18 cellular contexts compared by ENCODE assay signal in the genomic region with DNA sequence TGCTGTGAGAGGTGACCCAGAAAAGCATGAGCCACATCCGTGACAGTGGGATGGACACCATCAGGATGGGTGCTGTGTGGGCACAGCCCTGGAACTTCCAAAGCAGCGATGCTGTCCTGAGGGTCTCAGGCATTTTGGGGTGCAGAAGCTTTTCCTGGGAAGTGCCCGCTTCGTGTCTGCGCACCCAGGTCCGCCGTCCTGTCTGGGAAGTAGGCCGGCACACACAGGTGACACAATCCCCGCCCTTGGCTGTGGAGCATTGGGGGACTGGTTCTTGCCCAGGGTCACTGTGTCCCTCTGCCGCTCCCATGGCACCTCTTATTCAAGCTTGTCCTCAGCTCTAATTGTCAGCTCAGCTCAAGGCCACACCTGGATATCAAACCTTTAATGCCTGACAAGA.
DNase-seq lines count a peak whose midpoint lies in the region; ATAC-seq, FAIRE-seq and TF ChIP-seq lines count a peak whose summit lies in the region.
"Had no signal": no experiment of that assay in that cellular context is flagged by ENCODE, and none has a peak within 500 bp of the region (broad histone marks: within the 10 kb centered on the region; RNA-seq: fewer than 3 reads in every experiment).

No MANE protein-coding gene starts in this region.

- no peak overlapping the region for H2BK15ac ChIP-seq in neuronal stem cell (ENCODE audit: low read length)

- no peak for DNase-seq in HepG2 (ENCODE audit: low spot score)
- DNase-seq in right lobe of liver, result no peak
- peak; percentile 15 for DNase-seq in colonic mucosa
- DNase-seq in neuronal stem cell (ENCODE audit: low spot score), result no peak
- no peak for DNase-seq in activated CD4-positive, alpha-beta T cell treated with anti-CD3 and anti-CD28 coated beads, Interleukin-2, amount 50 U/mL, for 1 hour
- DNase-seq in SW480 (ENCODE audit: low spot score), result no peak
- DNase-seq: Caco-2; CD4-positive, CD25-positive, alpha-beta regulatory T cell; DMS153; DND-41; GM23248; H9 had no signal

- no peak overlapping the region for H3K23ac ChIP-seq in neuronal stem cell (ENCODE audit: low read depth, low read length, poor library complexity)

- H4K20me1 ChIP-seq in HepG2 (ENCODE audit: insufficient read depth, low read length), result no peaks in the 10 kb centered on the region

- TF ChIP-seq EP300 in HepG2 (IDR thresholded peaks at IDR 0.05; ENCODE audit: low read depth in 2 of 2, low read length in 2 of 2) (no peak), HepG2 (CRISPR knock-in tag; IDR thresholded peaks at IDR 0.05; ENCODE audit: borderline replicate concordance) (no peak)

- H3K4me2 ChIP-seq in HepG2 (ENCODE audit: low read depth, low read length) (no peak overlapping the region), neuronal stem cell (ENCODE audit: insufficient read depth, low read length, poor library complexity, severe bottlenecking) (no peak overlapping the region)

- H3K27me3 ChIP-seq in HepG2 (ENCODE audit: control insufficient read depth in 1 of 2, insufficient read depth in 2 of 2, low read length in 2 of 2), result no peaks in the 10 kb centered on the region
- H3K27me3 ChIP-seq in right lobe of liver, result no peaks in the 10 kb centered on the region
- H3K27me3 ChIP-seq in colonic mucosa, result no peaks in the 10 kb centered on the region
- H3K27me3 ChIP-seq in neuronal stem cell (ENCODE audit: control insufficient read depth in 3 of 3, insufficient read depth in 3 of 3, low read depth in 1 of 3, low read length in 3 of 3), result no peaks in the 10 kb centered on the region

- no peak overlapping the region for H3K14ac ChIP-seq in neuronal stem cell (ENCODE audit: low read length)

- H2BK5ac ChIP-seq in neuronal stem cell (ENCODE audit: low read length), result no peak overlapping the region

- H3K4me3 ChIP-seq in HepG2 (replicated peaks in 1 of 3; ENCODE audit: insufficient read depth in 1 of 3, low read depth in 2 of 3, low read length in 3 of 3) (no peak overlapping the region), right lobe of liver (no peak overlapping the region), colonic mucosa (no peak overlapping the region), neuronal stem cell (ENCODE audit: low read length in 2 of 2) (no peak overlapping the region)
- H3K4me3 ChIP-seq: GM23248 had no signal

- H3K79me1 ChIP-seq in neuronal stem cell (ENCODE audit: low read depth, low read length), result peaks cover 2% of the 10 kb centered on the region

- H3K18ac ChIP-seq in neuronal stem cell (ENCODE audit: low read length), result peak overlapping the region; percentile 7

- no peak overlapping the region for H3K9ac ChIP-seq in HepG2 (ENCODE audit: insufficient read depth, low read depth, low read length)
- no peak overlapping the region for H3K9ac ChIP-seq in colonic mucosa (ENCODE audit: low read depth in 2 of 2, low read length in 2 of 2)
- H3K9ac ChIP-seq in neuronal stem cell (ENCODE audit: low read depth, low read length, poor library complexity), result no peak overlapping the region
- H3K9ac ChIP-seq: GM23248 had no signal

- no peaks in the 10 kb centered on the region for H3K36me3 ChIP-seq in HepG2 (replicated peaks in 1 of 2; ENCODE audit: control insufficient read depth in 1 of 2, insufficient read depth in 2 of 2, low read length in 2 of 2)
- no peaks in the 10 kb centered on the region for H3K36me3 ChIP-seq in right lobe of liver
- no peaks in the 10 kb centered on the region for H3K36me3 ChIP-seq in colonic mucosa
- H3K36me3 ChIP-seq in neuronal stem cell (replicated peaks in 1 of 2; ENCODE audit: control insufficient read depth in 2 of 2, insufficient read depth in 2 of 2, low read length in 2 of 2), result no peaks in the 10 kb centered on the region

- H2BK12ac ChIP-seq in neuronal stem cell (ENCODE audit: low read length), result no peak overlapping the region

- POLR2A ChIA-PET in HepG2 (lab: Yijun Ruan, JAX), result no interaction called here

- H3K4me1 ChIP-seq in HepG2 (ENCODE audit: insufficient read depth, low read length) (0 out of 2 replicates have a peak, but pooled peaks cover 4% of the 10 kb centered on the region), right lobe of liver (no peaks in the 10 kb centered on the region), colonic mucosa (no peaks in the 10 kb centered on the region), neuronal stem cell (ENCODE audit: control insufficient read depth in 2 of 2, insufficient read depth in 1 of 2, low read depth in 1 of 2, low read length in 2 of 2) (peaks cover 0 to 10% of the 10 kb centered on the region in 2 donors)
- H3K4me1 ChIP-seq: Caco-2 had no signal

- no peaks in the 10 kb centered on the region for H3K9me3 ChIP-seq in HepG2 (ENCODE audit: low read length)
- H3K9me3 ChIP-seq in right lobe of liver, result no peaks in the 10 kb centered on the region
- no peaks in the 10 kb centered on the region for H3K9me3 ChIP-seq in colonic mucosa
- peaks cover 0 to 4% of the 10 kb centered on the region in 2 donors for H3K9me3 ChIP-seq in neuronal stem cell (replicated peaks in 1 of 2; ENCODE audit: control insufficient read depth in 2 of 2, insufficient read depth in 1 of 2, low read depth in 1 of 2, low read length in 2 of 2)
- H3K9me3 ChIP-seq: Caco-2 had no signal

- BruUV-seq in HepG2 (replicated peaks; lab: Mats Ljungman, UMichigan), result no TSS peak

- TF ChIP-seq CTCF in HepG2 (CRISPR knock-in tag; IDR thresholded peaks at IDR 0.05) (no peak), right lobe of liver (IDR thresholded peaks at IDR 0.05) (no peak), colonic mucosa (IDR thresholded peaks at IDR 0.05) (no peak)

- TF ChIP-seq POLR2A in HepG2 (IDR thresholded peaks at IDR 0.05; ENCODE audit: insufficient read depth in 1 of 2, low read depth in 2 of 2, low read length in 2 of 2) (no peak), right lobe of liver (IDR thresholded peaks at IDR 0.05) (no peak)

- TF ChIP-seq RAD21 in HepG2 (CRISPR knock-in tag; IDR thresholded peaks at IDR 0.05), result no peak

- no peak overlapping the region for H2BK120ac ChIP-seq in neuronal stem cell (ENCODE audit: low read depth, low read length)

- no peak for FAIRE-seq in HepG2 (lab: Jason Lieb, UNC)
- FAIRE-seq: G401.6, GM12892, GM19239 had no signal

- no peak overlapping the region for H3K27ac ChIP-seq in HepG2 (ENCODE audit: extremely low read length, insufficient read depth, low read length)
- H3K27ac ChIP-seq in right lobe of liver, result no peak overlapping the region
- H3K27ac ChIP-seq in colonic mucosa, result no peak overlapping the region
- H3K27ac ChIP-seq in neuronal stem cell (replicated peaks; ENCODE audit: low read length), result no peak overlapping the region
- H3K27ac ChIP-seq: GM23248 had no signal

- H4K8ac ChIP-seq in neuronal stem cell (ENCODE audit: low read depth, low read length), result no peak overlapping the region

- no peak overlapping the region for H3K4ac ChIP-seq in neuronal stem cell (ENCODE audit: low read length)

- H2AFZ ChIP-seq in HepG2 (ENCODE audit: low read length) (no peak overlapping the region), neuronal stem cell (ENCODE audit: low read length) (no peak overlapping the region)
- H2AFZ ChIP-seq: GM23248 had no signal

- intact Hi-C loops in HepG2 (cut with micrococcal nuclease; ENCODE audit: unreplicated experiment) (no loop called here), right lobe of liver (cut with DNase I) (no loop called here), colonic mucosa (cut with DNase I) (no loop called here)

- CTCF ChIA-PET in HepG2 (lab: Yijun Ruan, JAX; ENCODE audit: low intra/inter-chr PET ratio, low total read pairs), result no interaction called here

- WGBS in HepG2 (ENCODE audit: low lambda C conversion rate), result 97% methylated on average over 7 of the region's 10 CpGs
- no CpG with 5 or more reads among the region's 10 CpGs for WGBS in right lobe of liver (ENCODE audit: insufficient coverage, low coverage, low lambda C conversion rate, missing lambda C conversion rate)
- no CpG with 5 or more reads among the region's 10 CpGs for WGBS in neuronal stem cell (ENCODE audit: extremely low coverage in 2 of 2, insufficient read length in 2 of 2, insufficient replicate concordance in 1 of 2), 2 donors

- no peaks in the 10 kb centered on the region for H3K79me2 ChIP-seq in HepG2 (ENCODE audit: insufficient read depth, low read length)

- H4K91ac ChIP-seq in neuronal stem cell (ENCODE audit: low read depth, low read length, poor library complexity), result no peak overlapping the region

- ATAC-seq in HepG2 (peak; percentile 23; the same call in 1 of the 3 replicates), right lobe of liver (no peak), GM18907 (IDR thresholded peaks at IDR 0.05; ENCODE audit: unreplicated experiment) (no peak)
- ATAC-seq: CD8-positive, alpha-beta T cell; HCT116 had no signal

- H2AK5ac ChIP-seq in neuronal stem cell (ENCODE audit: low read depth, low read length), result no peak overlapping the region

- in situ Hi-C loops in HepG2 (cut with HindIII; ENCODE audit: extremely low pct_ligation_motif_present, low pct_unique_long_range_greater_than_20kb), result no loop called here

TF ChIP-seq in HepG2, 621 proteins besides CTCF, POLR2A, EP300 and RAD21:
- TF ChIP-seq, protein P1, sequence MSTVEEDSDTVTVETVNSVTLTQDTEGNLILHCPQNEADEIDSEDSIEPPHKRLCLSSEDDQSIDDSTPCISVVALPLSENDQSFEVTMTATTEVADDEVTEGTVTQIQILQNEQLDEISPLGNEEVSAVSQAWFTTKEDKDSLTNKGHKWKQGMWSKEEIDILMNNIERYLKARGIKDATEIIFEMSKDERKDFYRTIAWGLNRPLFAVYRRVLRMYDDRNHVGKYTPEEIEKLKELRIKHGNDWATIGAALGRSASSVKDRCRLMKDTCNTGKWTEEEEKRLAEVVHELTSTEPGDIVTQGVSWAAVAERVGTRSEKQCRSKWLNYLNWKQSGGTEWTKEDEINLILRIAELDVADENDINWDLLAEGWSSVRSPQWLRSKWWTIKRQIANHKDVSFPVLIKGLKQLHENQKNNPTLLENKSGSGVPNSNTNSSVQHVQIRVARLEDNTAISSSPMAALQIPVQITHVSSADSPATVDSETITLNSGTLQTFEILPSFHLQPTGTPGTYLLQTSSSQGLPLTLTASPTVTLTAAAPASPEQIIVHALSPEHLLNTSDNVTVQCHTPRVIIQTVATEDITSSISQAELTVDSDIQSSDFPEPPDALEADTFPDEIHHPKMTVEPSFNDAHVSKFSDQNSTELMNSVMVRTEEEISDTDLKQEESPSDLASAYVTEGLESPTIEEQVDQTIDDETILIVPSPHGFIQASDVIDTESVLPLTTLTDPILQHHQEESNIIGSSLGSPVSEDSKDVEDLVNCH (CRISPR knock-in tag; IDR thresholded peaks at IDR 0.05), result no peak
- TF ChIP-seq BORCS8-MEF2B (CRISPR knock-in tag; IDR thresholded peaks at IDR 0.05) (no peak), MYC (CRISPR knock-in tag; IDR thresholded peaks at IDR 0.05; ENCODE audit: borderline replicate concordance) (no peak), XRCC5 (optimal IDR thresholded peaks at IDR 0.05; ENCODE audit: low read length) (no peak), ZNF776 (CRISPR knock-in tag; IDR thresholded peaks at IDR 0.05) (no peak), MTA1 (CRISPR knock-in tag; IDR thresholded peaks at IDR 0.05; ENCODE audit: borderline replicate concordance) (0 out of 2 replicates have a peak, but pooled peaks have one; percentile 44)
